Comparison of ENCODE assay signal across 9 cellular contexts in genomic region chr14:105660816-105661531, GRCh38.
"Had no signal": no experiment of that assay in that cellular context is flagged by ENCODE, and none has a peak within 500 bp of the region (broad histone marks: within the 10 kb centered on the region; RNA-seq: fewer than 3 reads in every experiment).

No MANE protein-coding gene starts in this region.

- ATAC-seq: activated T-helper 17 cell treated with anti-CD3 and anti-CD28 coated beads, Interleukin-2, amount 50 U/mL, for 72 hours; stimulated activated naive CD8-positive, alpha-beta T cell treated with anti-CD3 and anti-CD28 coated beads, Interleukin-15, Interleukin-2, amounts not matched to agents 100 U/mL and 50 U/mL, for 24 hours had no signal

- H3K4me3 ChIP-seq: skin epidermis had no signal

- DNase-seq: activated naive CD4-positive, alpha-beta T cell treated with anti-CD3 and anti-CD28 coated beads, Interleukin-2, amount 10 ng/mL, durations not matched to agents 7 days and 5 days; activated T-cell treated with anti-CD3 and anti-CD28 coated beads for 4 hours; islet precursor cell; mammary epithelial cell; nucleus accumbens; stimulated activated naive CD8-positive, alpha-beta T cell treated with anti-CD3 and anti-CD28 coated beads, Interleukin-15, Interleukin-2, amounts not matched to agents 100 U/mL and 50 U/mL, for 24 hours had no signal

- FAIRE-seq: astrocyte had no signal

- H3K27ac ChIP-seq: skin epidermis had no signal
